ENCODE assay signal across 1 cellular context in genomic region chr2:112642961-112643360, GRCh38.
TF ChIP-seq lines count a peak whose summit lies in the region.

No MANE protein-coding gene starts in this region.

TF ChIP-seq in K562, 482 proteins besides CTCF, POLR2A, EP300 and RAD21:
- TF ChIP-seq ATF4 (CRISPR knock-in tag; IDR thresholded peaks at IDR 0.05) (no peak), FOSL1 (tag; conservative IDR thresholded peaks at IDR 0.05) (peak; percentile 18; the same call in 1 of the 2 replicates)
TF ChIP-seq in K562: peak in this region for 1.
